ENCODE assay signal across 18 cellular contexts in the genomic region with DNA sequence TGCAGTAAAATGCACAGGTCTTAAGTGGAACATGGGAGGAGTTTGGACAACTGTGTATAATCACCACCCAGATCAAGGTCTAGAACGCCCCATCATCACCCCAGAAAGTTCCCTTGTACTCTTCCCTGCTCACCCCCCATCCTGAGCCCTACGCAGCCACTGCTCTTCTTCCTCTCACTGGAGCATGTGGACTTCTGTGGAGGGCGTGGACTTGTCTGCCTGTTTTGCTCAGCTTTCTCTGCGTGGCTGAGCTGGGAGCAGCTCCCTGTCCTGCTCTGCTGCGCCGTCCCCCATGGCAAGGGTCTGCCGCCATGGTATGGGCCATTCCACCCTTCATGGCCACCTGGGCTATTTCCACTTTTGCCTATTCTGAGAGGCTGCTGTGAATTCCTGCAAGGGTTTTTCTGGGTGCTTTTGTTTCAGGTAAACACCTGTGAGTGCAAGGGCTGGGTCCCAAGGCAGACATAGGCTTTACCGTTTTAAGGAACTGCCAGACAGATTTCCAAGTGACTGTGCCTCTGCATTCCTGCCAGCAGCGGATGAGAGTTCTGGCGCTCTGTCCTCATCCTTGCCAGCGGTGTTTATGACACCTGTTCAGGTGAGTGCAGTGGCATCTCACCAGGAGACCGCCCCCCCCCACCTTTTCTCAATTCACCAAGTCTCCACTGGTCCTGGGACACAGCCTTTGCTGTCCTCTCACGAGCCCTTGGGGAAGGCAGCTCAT. TPM values are rescaled to one million over a fixed set of nuclear protein-coding genes. Genes with fewer than 3 reads are reported as not detected.
DNase-seq lines count a peak whose midpoint lies in the region; FAIRE-seq and TF ChIP-seq lines count a peak whose summit lies in the region.
"Had no signal": no experiment of that assay in that cellular context is flagged by ENCODE, and none has a peak within 500 bp of the region (broad histone marks: within the 10 kb centered on the region; RNA-seq: fewer than 3 reads in every experiment).

No MANE protein-coding gene starts in this region.

- H3K4me2 ChIP-seq in keratinocyte (ENCODE audit: control insufficient read depth, extremely low read depth, insufficient read depth, low read depth, low read length) = no peak overlapping the region
- H3K4me2 ChIP-seq: A549 had no signal

- H3K4me1 Mint-ChIP-seq in neural crest cell = peaks cover 24% of the 10 kb centered on the region

- no peak for FAIRE-seq in keratinocyte (lab: Jason Lieb, UNC)
- FAIRE-seq: A549 had no signal

- H3K36me3 ChIP-seq in SK-N-MC (ENCODE audit: insufficient read depth, low read length) (no peaks in the 10 kb centered on the region), keratinocyte (ENCODE audit: control insufficient read depth in 2 of 2, extremely low read depth in 1 of 2, insufficient read depth in 2 of 2, low read length in 2 of 2) (no peaks in the 10 kb centered on the region)
- H3K36me3 ChIP-seq: HAP-1 had no signal

- peaks cover 44% of the 10 kb centered on the region for H3K27me3 Mint-ChIP-seq in neural crest cell (ENCODE audit: low read depth)

- H3K9ac ChIP-seq in SK-N-MC (ENCODE audit: insufficient read length) = no peak overlapping the region
- H3K9ac ChIP-seq in keratinocyte (ENCODE audit: control insufficient read depth, extremely low read depth, insufficient read depth, low read length) = no peak overlapping the region

- no peak overlapping the region for H2AFZ ChIP-seq in keratinocyte (ENCODE audit: control insufficient read depth, low read length)

- H3K27me3 ChIP-seq in keratinocyte (ENCODE audit: control insufficient read depth, extremely low read depth, insufficient read depth, low read length) = peaks cover 87% of the 10 kb centered on the region

- H3K36me3 Mint-ChIP-seq in neural crest cell (ENCODE audit: low read depth) = no peaks in the 10 kb centered on the region

- H3K79me2 ChIP-seq in keratinocyte (ENCODE audit: control insufficient read depth, insufficient read depth, low read length) = no peaks in the 10 kb centered on the region

- peaks cover 5% of the 10 kb centered on the region for H4K20me1 ChIP-seq in keratinocyte (ENCODE audit: control insufficient read depth, extremely low read depth, insufficient read depth, low read length)

- H3K9me3 Mint-ChIP-seq in neural crest cell = no peaks in the 10 kb centered on the region

- H3K27ac Mint-ChIP-seq in neural crest cell (ENCODE audit: unreplicated experiment) = peak overlapping the region; percentile 91

- no peaks in the 10 kb centered on the region for H3K4me1 ChIP-seq in keratinocyte (ENCODE audit: control insufficient read depth, extremely low read depth, insufficient read depth, low read length)
- H3K4me1 ChIP-seq: Caco-2 had no signal

- H3K9me3 ChIP-seq in SK-N-MC (ENCODE audit: low read depth, low read length) (no peaks in the 10 kb centered on the region), keratinocyte (ENCODE audit: control insufficient read depth, low read depth, low read length) (peaks cover 3% of the 10 kb centered on the region)
- H3K9me3 ChIP-seq: A549, Caco-2, HAP-1 had no signal

- dilution Hi-C loops in keratinocyte (cut with MboI; ENCODE audit: extremely low pct_ligation_motif_present, low sequenced_read_pairs) = no loop called here

- H3K27ac ChIP-seq in SK-N-MC = no peak overlapping the region
- H3K27ac ChIP-seq in keratinocyte (ENCODE audit: control insufficient read depth, insufficient read depth, low read length) = no peak overlapping the region
- peak overlapping the region; percentile 91 for H3K27ac ChIP-seq in temporal lobe (ENCODE audit: low read depth, low read length)
- H3K27ac ChIP-seq: A549 had no signal

- peak in 2 of 3 experiments; percentile 9 for TF ChIP-seq CTCF in keratinocyte (optimal IDR thresholded peaks at IDR 0.05 in 1 of 3, IDR thresholded peaks at IDR 0.05 in 1 of 3, conservative IDR thresholded peaks at IDR 0.05 in 1 of 3; ENCODE audit: extremely low read depth in 1 of 3, insufficient read depth in 2 of 3, low read length in 3 of 3)
- no peak for TF ChIP-seq CTCF in neural crest cell (conservative IDR thresholded peaks at IDR 0.05)

- H3K9me1 ChIP-seq in keratinocyte (ENCODE audit: control insufficient read depth, extremely low read depth, insufficient read depth, low read length) = no peaks in the 10 kb centered on the region

- DNase-seq in SK-N-MC (ENCODE audit: low read depth, low spot score) = no peak
- no peak for DNase-seq in keratinocyte (ENCODE audit: low read depth, low spot score)
- no peak for DNase-seq in neural crest cell (ENCODE audit: low read depth, low spot score)
- DNase-seq in dermis blood vessel endothelial cell = no peak
- DNase-seq in effector CD8-positive, alpha-beta T cell (lab: John Stamatoyannopoulos, UW) = no peak
- DNase-seq in activated CD4-positive, alpha-beta T cell treated with anti-CD3 and anti-CD28 coated beads, Interleukin-2, amount 50 U/mL, for 4 hours = no peak
- no peak for DNase-seq in dedifferentiated amniotic fluid mesenchymal stem cell (ENCODE audit: extremely low spot score)
- DNase-seq: Caco-2, DMS53, NCI-H1092, NCI-H1694, NCI-H2107, NCI-H345, PC-3 had no signal

- H3K4me3 Mint-ChIP-seq in neural crest cell = no peak overlapping the region

- peak overlapping the region; percentile 29; the same call in 1 of the 2 replicates for H3K4me3 ChIP-seq in SK-N-MC
- no peak overlapping the region for H3K4me3 ChIP-seq in keratinocyte (ENCODE audit: control insufficient read depth in 2 of 3, extremely low read depth in 1 of 3, insufficient read depth in 2 of 3, low read depth in 1 of 3, low read length in 3 of 3)
- H3K4me3 ChIP-seq: A549, HAP-1 had no signal

RNA-seq across cellular contexts. Expression of a gene that starts 19.7 kb away (rescaled TPM):
- polyA plus RNA-seq in keratinocyte = not detected in 3 replicates
- not detected for polyA plus RNA-seq in keratinocyte (2011; ENCODE audit: low read depth)
- not detected in 2 replicates for polyA plus RNA-seq in keratinocyte (2011; cell fraction: cytosol; rRNA removed)
- not detected in 2 replicates for polyA plus RNA-seq in keratinocyte (2011; cell fraction: nucleus; rRNA removed)
- not detected in 2 replicates for polyA plus RNA-seq in keratinocyte (2012; ENCODE audit: low replicate concordance)
- polyA minus RNA-seq in keratinocyte = 0.10 TPM in 1 of 3 replicates, not detected in the others
- not detected for polyA minus RNA-seq in keratinocyte (2011; cell fraction: cytosol; rRNA and poly(A)+ RNA removed)
- polyA minus RNA-seq in keratinocyte (2011; cell fraction: nucleus; rRNA and poly(A)+ RNA removed) = not detected in 2 replicates
- total RNA-seq in neural crest cell (not detected in 2 replicates), temporal lobe (under 0.01 TPM), dermis blood vessel endothelial cell (not detected in 2 replicates)
- total RNA-seq: Caco-2, M059J, PC-3 had no signal

RNA-seq across cellular contexts. Expression of a gene that starts 39.6 kb away (rescaled TPM):
- polyA plus RNA-seq in keratinocyte = 0.08 TPM in 1 of 3 replicates, not detected in the others
- polyA plus RNA-seq in keratinocyte (2011; ENCODE audit: low read depth) = not detected
- not detected in 2 replicates for polyA plus RNA-seq in keratinocyte (2011; cell fraction: cytosol; rRNA removed)
- 0.14 and 0.20 TPM in 2 replicates for polyA plus RNA-seq in keratinocyte (2011; cell fraction: nucleus; rRNA removed)
- polyA plus RNA-seq in keratinocyte (2012; ENCODE audit: low replicate concordance) = not detected in 2 replicates
- not detected in 3 replicates for polyA minus RNA-seq in keratinocyte
- not detected for polyA minus RNA-seq in keratinocyte (2011; cell fraction: cytosol; rRNA and poly(A)+ RNA removed)
- 0.16 TPM in 1 of 2 replicates, not detected in the other for polyA minus RNA-seq in keratinocyte (2011; cell fraction: nucleus; rRNA and poly(A)+ RNA removed)
- not detected in 2 replicates for total RNA-seq in neural crest cell
- not detected for total RNA-seq in temporal lobe
- not detected in 2 replicates for total RNA-seq in dermis blood vessel endothelial cell
- total RNA-seq: Caco-2, PC-3 had no signal

RNA-seq across cellular contexts. Expression of a gene that starts 55.7 kb away (rescaled TPM):
- not detected in 3 replicates for polyA plus RNA-seq in keratinocyte
- polyA plus RNA-seq in keratinocyte (2011; ENCODE audit: low read depth) = not detected
- polyA plus RNA-seq in keratinocyte (2011; cell fraction: cytosol; rRNA removed) = not detected in 2 replicates
- polyA plus RNA-seq in keratinocyte (2011; cell fraction: nucleus; rRNA removed) = not detected in 2 replicates
- not detected in 2 replicates for polyA plus RNA-seq in keratinocyte (2012; ENCODE audit: low replicate concordance)
- polyA minus RNA-seq in keratinocyte = not detected in 3 replicates
- not detected for polyA minus RNA-seq in keratinocyte (2011; cell fraction: cytosol; rRNA and poly(A)+ RNA removed)
- not detected in 2 replicates for polyA minus RNA-seq in keratinocyte (2011; cell fraction: nucleus; rRNA and poly(A)+ RNA removed)
- total RNA-seq in neural crest cell (0.09 and 0.14 TPM in 2 replicates), temporal lobe (not detected), dermis blood vessel endothelial cell (not detected in 2 replicates)
- total RNA-seq: Caco-2, M059J, PC-3 had no signal
